Comparison of ENCODE assay signal across 1 cellular context in the genomic region with DNA sequence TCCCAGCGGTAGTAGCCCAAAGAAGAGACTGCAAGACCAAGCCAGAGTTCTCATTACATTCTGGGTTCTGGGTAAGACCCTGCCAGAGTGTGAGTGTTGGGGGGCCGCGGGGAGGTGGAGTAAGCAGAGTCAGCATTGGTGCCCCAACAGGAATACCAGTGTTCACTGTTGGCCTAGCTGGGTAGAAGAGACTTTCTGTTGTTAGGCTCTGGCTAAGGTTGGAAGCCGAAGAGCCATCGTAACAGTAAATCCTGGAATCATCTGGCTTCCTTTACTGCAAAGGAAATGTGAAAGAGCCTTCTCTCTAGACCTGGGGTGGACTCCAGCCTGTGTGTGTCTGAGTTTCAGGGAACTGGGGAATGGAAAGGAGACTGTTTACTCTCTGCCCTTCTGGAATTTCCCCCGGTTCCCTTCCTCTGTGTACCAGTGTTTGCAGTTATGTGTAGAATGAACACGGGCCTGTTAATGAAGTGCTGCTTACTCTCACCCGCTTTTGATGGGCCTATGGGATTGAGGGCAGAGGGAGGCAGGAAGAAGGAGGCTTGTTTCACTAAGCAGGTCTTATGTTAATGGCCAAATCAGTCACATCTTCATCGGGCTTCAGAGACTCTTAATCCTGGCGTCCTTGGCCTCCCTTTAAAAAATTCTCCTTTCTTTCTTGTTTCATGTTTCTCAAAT.
TF ChIP-seq lines count a peak whose summit lies in the region.

No MANE protein-coding gene starts in this region.

TF ChIP-seq in SK-N-SH, 30 proteins besides CTCF, POLR2A, EP300 and RAD21 (continued from another document):
- TF ChIP-seq ZBTB33 (IDR thresholded peaks at IDR 0.05; ENCODE audit: borderline replicate concordance, low read depth) = no peak
- TF ChIP-seq FOXM1 (IDR thresholded peaks at IDR 0.05; ENCODE audit: low read depth) = no peak
- no peak for TF ChIP-seq JUND (IDR thresholded peaks at IDR 0.05)
- TF ChIP-seq, protein P1, sequence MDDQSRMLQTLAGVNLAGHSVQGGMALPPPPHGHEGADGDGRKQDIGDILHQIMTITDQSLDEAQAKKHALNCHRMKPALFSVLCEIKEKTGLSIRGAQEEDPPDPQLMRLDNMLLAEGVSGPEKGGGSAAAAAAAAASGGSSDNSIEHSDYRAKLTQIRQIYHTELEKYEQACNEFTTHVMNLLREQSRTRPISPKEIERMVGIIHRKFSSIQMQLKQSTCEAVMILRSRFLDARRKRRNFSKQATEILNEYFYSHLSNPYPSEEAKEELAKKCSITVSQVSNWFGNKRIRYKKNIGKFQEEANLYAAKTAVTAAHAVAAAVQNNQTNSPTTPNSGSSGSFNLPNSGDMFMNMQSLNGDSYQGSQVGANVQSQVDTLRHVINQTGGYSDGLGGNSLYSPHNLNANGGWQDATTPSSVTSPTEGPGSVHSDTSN (IDR thresholded peaks at IDR 0.05) = no peak
- TF ChIP-seq GABPA (IDR thresholded peaks at IDR 0.05; ENCODE audit: low read depth) = no peak
- no peak for TF ChIP-seq ELF1 (IDR thresholded peaks at IDR 0.05)
- TF ChIP-seq NRF1 (IDR thresholded peaks at IDR 0.05; ENCODE audit: low read depth, low read length) = no peak
